In the genomic region with DNA sequence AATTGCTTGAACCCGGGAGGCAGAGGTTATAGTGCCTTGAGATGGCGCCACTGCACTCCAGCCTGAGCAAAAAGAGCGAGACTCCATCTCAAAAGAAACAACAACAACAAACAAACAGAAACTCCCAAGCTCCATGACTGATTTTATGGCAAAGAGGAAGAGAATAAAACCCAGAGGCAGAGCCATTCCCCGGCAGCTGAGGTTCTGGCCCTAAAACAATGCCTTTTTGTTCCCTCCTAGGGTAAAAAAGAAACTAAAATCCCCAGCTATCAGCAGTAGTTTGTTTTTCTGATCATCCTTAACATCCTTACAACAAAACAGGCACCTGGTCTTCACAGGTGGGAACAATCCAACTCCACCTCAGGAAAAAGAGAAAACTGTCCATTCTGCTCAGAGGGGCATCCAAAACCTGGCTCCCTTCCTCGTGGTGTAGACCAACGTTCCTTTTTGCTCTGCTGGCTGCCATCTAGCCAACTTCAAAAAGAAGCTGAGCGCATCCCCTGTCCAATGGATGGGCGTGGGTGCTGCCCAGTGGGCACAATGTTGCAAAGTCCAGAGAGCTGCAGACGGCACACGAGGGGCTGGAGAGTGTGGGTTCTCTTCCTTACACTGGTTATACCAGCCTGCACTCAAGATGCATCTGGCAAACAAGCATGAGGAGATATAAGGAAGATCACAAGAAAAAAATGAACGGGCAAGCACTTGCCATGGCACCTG, we compare ENCODE assay signal across 15 cellular contexts. TPM values are rescaled to one million over a fixed set of nuclear protein-coding genes. Genes with fewer than 3 reads are reported as not detected.
DNase-seq lines count a peak whose midpoint lies in the region; ATAC-seq and TF ChIP-seq lines count a peak whose summit lies in the region.
"Had no signal": no experiment of that assay in that cellular context is flagged by ENCODE, and none has a peak within 500 bp of the region (broad histone marks: within the 10 kb centered on the region; RNA-seq: fewer than 3 reads in every experiment).

No MANE protein-coding gene starts in this region.

- 80 to 93% methylated on average over 3 to 10 of the region's 11 CpGs for WGBS in gastroesophageal sphincter (ENCODE audit: low coverage in 1 of 2), 2 donors

- DNase-seq in activated CD4-positive, alpha-beta T cell treated with anti-CD3 and anti-CD28 coated beads, Interleukin-2, amount 10 ng/mL, durations not matched to agents 7 days and 5 days, result no peak
- no peak for DNase-seq in activated CD4-positive, alpha-beta T cell treated with anti-CD3 and anti-CD28 coated beads, Interleukin-2, amount 50 U/mL, for 4 hours
- DNase-seq in activated CD8-positive, alpha-beta T cell treated with anti-CD3 and anti-CD28 coated beads, Interleukin-2, amount 10 ng/mL, durations not matched to agents 7 days and 5 days, result no peak
- DNase-seq in superior temporal gyrus (ENCODE audit: extremely low spot score) (peak; percentile 58), foreskin fibroblast (no peak), CD1c-positive myeloid dendritic cell (ENCODE audit: extremely low spot score) (no peak)
- DNase-seq: activated CD8-positive, alpha-beta memory T cell treated with anti-CD3 and anti-CD28 coated beads, Interleukin-2, amount 50 U/mL, for 4 hours; effector memory CD4-positive, alpha-beta T cell; heart right ventricle; left cardiac atrium; nephron progenitor cell had no signal

- peaks cover 16% of the 10 kb centered on the region for H3K4me1 Mint-ChIP-seq in activated CD4-positive, alpha-beta T cell treated with anti-CD3 and anti-CD28 coated beads, Interleukin-2, amount 10 ng/mL, durations not matched to agents 7 days and 5 days
- H3K4me1 Mint-ChIP-seq in activated CD8-positive, alpha-beta T cell treated with anti-CD3 and anti-CD28 coated beads, Interleukin-2, amount 10 ng/mL, durations not matched to agents 7 days and 5 days (ENCODE audit: low read depth), result peaks cover 7% of the 10 kb centered on the region

- H3K4me3 Mint-ChIP-seq in activated CD4-positive, alpha-beta T cell treated with anti-CD3 and anti-CD28 coated beads, Interleukin-2, amount 10 ng/mL, durations not matched to agents 7 days and 5 days, result no peak overlapping the region
- no peak overlapping the region for H3K4me3 Mint-ChIP-seq in activated CD8-positive, alpha-beta T cell treated with anti-CD3 and anti-CD28 coated beads, Interleukin-2, amount 10 ng/mL, durations not matched to agents 7 days and 5 days
- H3K4me3 Mint-ChIP-seq: nephron progenitor cell had no signal

- CTCF ChIA-PET in activated CD4-positive, alpha-beta T cell treated with anti-CD3 and anti-CD28 coated beads, Interleukin-2, amount 10 ng/mL, durations not matched to agents 7 days and 5 days (lab: Charles Lee), result interaction anchor here (0.6 kb wide), 1 partner anchor 1802 kb away, joined by 3 read pairs; no protein-coding TSS in a partner anchor
- CTCF ChIA-PET in activated CD8-positive, alpha-beta T cell treated with anti-CD3 and anti-CD28 coated beads, Interleukin-2, amount 10 ng/mL, durations not matched to agents 7 days and 5 days (lab: Charles Lee), result interaction anchor here (1.0 to 1.5 kb wide), 2 partner anchors 9 to 23 kb away, joined by 3 to 4 read pairs; no protein-coding TSS in a partner anchor

- peaks cover 0 to 34% of the 10 kb centered on the region in 2 donors for H3K36me3 ChIP-seq in gastroesophageal sphincter

- peaks cover 8% of the 10 kb centered on the region for H3K36me3 Mint-ChIP-seq in activated CD4-positive, alpha-beta T cell treated with anti-CD3 and anti-CD28 coated beads, Interleukin-2, amount 10 ng/mL, durations not matched to agents 7 days and 5 days (ENCODE audit: low read depth)
- peaks cover 10% of the 10 kb centered on the region for H3K36me3 Mint-ChIP-seq in activated CD8-positive, alpha-beta T cell treated with anti-CD3 and anti-CD28 coated beads, Interleukin-2, amount 10 ng/mL, durations not matched to agents 7 days and 5 days (ENCODE audit: low read depth)

- peak overlapping the region in 3 of 4 donors; percentile 49 to 64 (median 62) for H3K27ac ChIP-seq in gastroesophageal sphincter
- H3K27ac ChIP-seq: A549, SJSA1 had no signal

- ATAC-seq in activated CD8-positive, alpha-beta T cell treated with anti-CD3 and anti-CD28 coated beads, Interleukin-2, amount 10 ng/mL, durations not matched to agents 7 days and 5 days, result no peak
- ATAC-seq in gastroesophageal sphincter (no peak), HG02970 (IDR thresholded peaks at IDR 0.05; ENCODE audit: low FRiP score, unreplicated experiment) (no peak)
- ATAC-seq: A549, heart right ventricle had no signal

- H3K4me3 ChIP-seq in gastroesophageal sphincter (no peak overlapping the region), foreskin fibroblast (ENCODE audit: low read depth in 1 of 2, low read length in 2 of 2) (no peak overlapping the region)
- H3K4me3 ChIP-seq: A549, heart right ventricle, SJSA1 had no signal

- POLR2A ChIA-PET in activated CD4-positive, alpha-beta T cell treated with anti-CD3 and anti-CD28 coated beads, Interleukin-2, amount 10 ng/mL, durations not matched to agents 7 days and 5 days (lab: Charles Lee), result no interaction called here
- POLR2A ChIA-PET in activated CD8-positive, alpha-beta T cell treated with anti-CD3 and anti-CD28 coated beads, Interleukin-2, amount 10 ng/mL, durations not matched to agents 7 days and 5 days (lab: Charles Lee), result no interaction called here

- H3K27ac Mint-ChIP-seq in activated CD4-positive, alpha-beta T cell treated with anti-CD3 and anti-CD28 coated beads, Interleukin-2, amount 10 ng/mL, durations not matched to agents 7 days and 5 days, result peak overlapping the region; percentile 50
- peak overlapping the region; percentile 64 for H3K27ac Mint-ChIP-seq in activated CD8-positive, alpha-beta T cell treated with anti-CD3 and anti-CD28 coated beads, Interleukin-2, amount 10 ng/mL, durations not matched to agents 7 days and 5 days
- H3K27ac Mint-ChIP-seq: nephron progenitor cell had no signal

- no peaks in the 10 kb centered on the region for H3K27me3 ChIP-seq in gastroesophageal sphincter
- H3K27me3 ChIP-seq: heart right ventricle, SJSA1 had no signal

- no peaks in the 10 kb centered on the region for H3K9me3 Mint-ChIP-seq in activated CD4-positive, alpha-beta T cell treated with anti-CD3 and anti-CD28 coated beads, Interleukin-2, amount 10 ng/mL, durations not matched to agents 7 days and 5 days
- no peaks in the 10 kb centered on the region for H3K9me3 Mint-ChIP-seq in activated CD8-positive, alpha-beta T cell treated with anti-CD3 and anti-CD28 coated beads, Interleukin-2, amount 10 ng/mL, durations not matched to agents 7 days and 5 days (ENCODE audit: insufficient read depth)
- H3K9me3 Mint-ChIP-seq: nephron progenitor cell had no signal

- TF ChIP-seq POLR2A in gastroesophageal sphincter (IDR thresholded peaks at IDR 0.05), result no peak

- H3K27me3 Mint-ChIP-seq in activated CD4-positive, alpha-beta T cell treated with anti-CD3 and anti-CD28 coated beads, Interleukin-2, amount 10 ng/mL, durations not matched to agents 7 days and 5 days, result no peaks in the 10 kb centered on the region
- H3K27me3 Mint-ChIP-seq in activated CD8-positive, alpha-beta T cell treated with anti-CD3 and anti-CD28 coated beads, Interleukin-2, amount 10 ng/mL, durations not matched to agents 7 days and 5 days (ENCODE audit: low read depth), result no peaks in the 10 kb centered on the region

- no peak for TF ChIP-seq CTCF in gastroesophageal sphincter (IDR thresholded peaks at IDR 0.05)
- no peak for TF ChIP-seq CTCF in foreskin fibroblast (IDR thresholded peaks at IDR 0.05; ENCODE audit: low read depth, low read length)

- no peak for TF ChIP-seq EP300 in gastroesophageal sphincter (IDR thresholded peaks at IDR 0.05)

- H3K4me1 ChIP-seq in gastroesophageal sphincter, result peaks cover 0 to 92% (median 12%) of the 10 kb centered on the region in 3 donors
- H3K4me1 ChIP-seq: A549, SJSA1 had no signal

- H3K9me3 ChIP-seq in gastroesophageal sphincter, result no peaks in the 10 kb centered on the region
- H3K9me3 ChIP-seq: A549, heart right ventricle, SJSA1 had no signal

RNA-seq across cellular contexts. Expression of a gene that starts 54.6 kb away (rescaled TPM):
- 1 to 10 TPM; 4.9 to 5.3 TPM for total RNA-seq in activated CD4-positive, alpha-beta T cell treated with anti-CD3 and anti-CD28 coated beads, Interleukin-2, amount 10 ng/mL, durations not matched to agents 7 days and 5 days
- 1 to 10 TPM; 4.0 to 5.3 TPM for total RNA-seq in activated CD8-positive, alpha-beta T cell treated with anti-CD3 and anti-CD28 coated beads, Interleukin-2, amount 10 ng/mL, durations not matched to agents 7 days and 5 days
- 10 to 100 TPM in 3 of 4 donors, 1 to 10 TPM in 1; 8.1 to 12.3 (median 11.7) TPM for total RNA-seq in gastroesophageal sphincter

RNA-seq across cellular contexts. Expression of a gene that starts 54.8 kb away (rescaled TPM):
- 10 to 100 TPM; 45.4 to 45.8 TPM for total RNA-seq in activated CD4-positive, alpha-beta T cell treated with anti-CD3 and anti-CD28 coated beads, Interleukin-2, amount 10 ng/mL, durations not matched to agents 7 days and 5 days
- total RNA-seq in activated CD8-positive, alpha-beta T cell treated with anti-CD3 and anti-CD28 coated beads, Interleukin-2, amount 10 ng/mL, durations not matched to agents 7 days and 5 days, result 10 to 100 TPM; 46.3 to 50.6 TPM
- 10 to 100 TPM; 58.2 to 77.2 (median 63.7) TPM for total RNA-seq in gastroesophageal sphincter
